11 cellular contexts compared by ENCODE assay signal in genomic region chr1:89545264-89546038, GRCh38. TPM values are rescaled to one million over a fixed set of nuclear protein-coding genes. Genes with fewer than 3 reads are reported as not detected.
A peak's percentile ranks its signal among the peaks of the same experiment; 100 is the strongest.
DNase-seq lines count a peak whose midpoint lies in the region; ATAC-seq and TF ChIP-seq lines count a peak whose summit lies in the region.
"Had no signal": no experiment of that assay in that cellular context is flagged by ENCODE, and none has a peak within 500 bp of the region (broad histone marks: within the 10 kb centered on the region; RNA-seq: fewer than 3 reads in every experiment).

No MANE protein-coding gene starts in this region.

- no peaks in the 10 kb centered on the region for H3K9me3 Mint-ChIP-seq in activated CD8-positive, alpha-beta T cell treated with anti-CD3 and anti-CD28 coated beads for 36 hours

- no peaks in the 10 kb centered on the region for H3K9me3 ChIP-seq in aorta (ENCODE audit: control insufficient read depth, low read length)

- H3K4me1 Mint-ChIP-seq in activated CD8-positive, alpha-beta T cell treated with anti-CD3 and anti-CD28 coated beads for 36 hours (ENCODE audit: low read depth) = peaks cover 84% of the 10 kb centered on the region

- peak overlapping the region; percentile 23 for H3K4me3 Mint-ChIP-seq in activated CD8-positive, alpha-beta T cell treated with anti-CD3 and anti-CD28 coated beads for 36 hours

- H3K27ac Mint-ChIP-seq in activated CD8-positive, alpha-beta T cell treated with anti-CD3 and anti-CD28 coated beads for 36 hours = peak overlapping the region; percentile 84

- peaks cover 54% of the 10 kb centered on the region for H3K36me3 Mint-ChIP-seq in activated CD8-positive, alpha-beta T cell treated with anti-CD3 and anti-CD28 coated beads for 36 hours (ENCODE audit: low read depth)

- POLR2A ChIA-PET in activated CD8-positive, alpha-beta T cell treated with anti-CD3 and anti-CD28 coated beads for 36 hours (lab: Charles Lee) = interaction anchor here (0.7 to 2.3 kb wide), 7 partner anchors 13 to 63 kb away, joined by 3 to 9 read pairs (median 3); partner anchors contain the start of gene LRRC8B

- H3K27ac ChIP-seq in foreskin keratinocyte (no peak overlapping the region), aorta (ENCODE audit: low read depth in 1 of 2, low read length in 2 of 2) (no peak overlapping the region)

- 75 to 81% methylated on average over 6 of the region's 6 CpGs for WGBS in aorta, 2 donors

- TF ChIP-seq CTCF in activated CD8-positive, alpha-beta T cell treated with anti-CD3 and anti-CD28 coated beads for 36 hours (IDR thresholded peaks at IDR 0.05) = no peak
- TF ChIP-seq CTCF in foreskin keratinocyte (conservative IDR thresholded peaks at IDR 0.05) = no peak

- H3K36me3 ChIP-seq in aorta (ENCODE audit: control insufficient read depth in 1 of 2, insufficient read depth in 2 of 2, low read length in 1 of 2) = no peaks in the 10 kb centered on the region

- H3K27me3 ChIP-seq in foreskin keratinocyte (no peaks in the 10 kb centered on the region), aorta (ENCODE audit: control insufficient read depth in 1 of 2, insufficient read depth in 2 of 2, low read length in 1 of 2) (no peaks in the 10 kb centered on the region)

- peak; percentile 75 to 76 for ATAC-seq in activated CD4-positive, CD25-positive, alpha-beta regulatory T cell treated with anti-CD3 and anti-CD28 coated beads, Interleukin-2, amount 50 U/mL, for 24 hours
- ATAC-seq in activated CD8-positive, alpha-beta T cell treated with anti-CD3 and anti-CD28 coated beads for 36 hours = peak; percentile 74
- ATAC-seq in foreskin keratinocyte = peak; percentile 43
- ATAC-seq in HG02840 (IDR thresholded peaks at IDR 0.05; ENCODE audit: low FRiP score, unreplicated experiment) = no peak
- no peak for ATAC-seq in GM18519 (IDR thresholded peaks at IDR 0.05; ENCODE audit: low FRiP score, unreplicated experiment)
- ATAC-seq in aorta (ENCODE audit: low FRiP score) = no peak

- CTCF ChIA-PET in activated CD8-positive, alpha-beta T cell treated with anti-CD3 and anti-CD28 coated beads for 36 hours (lab: Charles Lee) = interaction anchor here (1.1 to 2.7 kb wide), 3 partner anchors 9 to 66 kb away, joined by 3 to 6 read pairs (median 4); no protein-coding TSS in a partner anchor

- intact Hi-C loops in activated CD8-positive, alpha-beta T cell treated with anti-CD3 and anti-CD28 coated beads for 36 hours (cut with micrococcal nuclease) = loop anchor here (2.0 kb wide), 1 partner anchor 21 kb away; the partner anchor contains the start of gene LRRC8B
- intact Hi-C loops in aorta (cut with DNase I) = no loop called here

- H3K27me3 Mint-ChIP-seq in activated CD8-positive, alpha-beta T cell treated with anti-CD3 and anti-CD28 coated beads for 36 hours = no peaks in the 10 kb centered on the region

- no peak overlapping the region for H3K4me3 ChIP-seq in aorta (ENCODE audit: low read length in 2 of 2)
- H3K4me3 ChIP-seq: lung had no signal

- DNase-seq in activated CD4-positive, CD25-positive, alpha-beta regulatory T cell treated with anti-CD3 and anti-CD28 coated beads, Interleukin-2, amount 50 U/mL, for 72 hours = no peak
- peak; percentile 80 for DNase-seq in activated CD8-positive, alpha-beta T cell treated with anti-CD3 and anti-CD28 coated beads for 36 hours
- DNase-seq in foreskin keratinocyte (peak; percentile 46), aorta (no peak)
- peak; percentile 47 for DNase-seq in stimulated activated CD8-positive, alpha-beta memory T cell treated with anti-CD3 and anti-CD28 coated beads, Interleukin-4, amount 100 ng/mL, for 48 hours
- DNase-seq: effector CD8-positive, alpha-beta T cell; NCI-H1105 had no signal

- H3K4me1 ChIP-seq in foreskin keratinocyte (peaks cover 19% of the 10 kb centered on the region), aorta (ENCODE audit: control insufficient read depth in 1 of 2, insufficient read depth in 2 of 2, low read length in 2 of 2) (peaks cover 1 to 3% of the 10 kb centered on the region in 2 donors)

RNA-seq across cellular contexts. Expression of gene LRRC8B, which starts 20.8 kb away (rescaled TPM):
- total RNA-seq in activated CD8-positive, alpha-beta T cell treated with anti-CD3 and anti-CD28 coated beads for 36 hours = 10 to 100 TPM; 24.9 to 31.7 TPM
- total RNA-seq in foreskin keratinocyte = 1.2 and 1.3 TPM in 2 replicates
- polyA plus RNA-seq in foreskin keratinocyte = 0.29 and 0.31 TPM in 2 replicates
- 1 to 10 TPM; 4.4 to 5.9 TPM for total RNA-seq in aorta
- under 1 TPM; 0.72 to 0.88 TPM for polyA plus RNA-seq in aorta

Comparison
In these comparisons a context has a peak if more than half of its experiments do, and no peak if none do; other contexts are left out.
1. ATAC-seq: peak in activated CD4-positive, CD25-positive, alpha-beta regulatory T cell treated with anti-CD3 and anti-CD28 coated beads, Interleukin-2, amount 50 U/mL, for 24 hours (2 of 2), activated CD8-positive, alpha-beta T cell treated with anti-CD3 and anti-CD28 coated beads for 36 hours (single experiment) and foreskin keratinocyte (single experiment); none in HG02840 (single experiment), GM18519 (single experiment) and aorta (single experiment).
2. DNase-seq: peak in activated CD8-positive, alpha-beta T cell treated with anti-CD3 and anti-CD28 coated beads for 36 hours (single experiment), foreskin keratinocyte (2 of 2) and stimulated activated CD8-positive, alpha-beta memory T cell treated with anti-CD3 and anti-CD28 coated beads, Interleukin-4, amount 100 ng/mL, for 48 hours (single experiment); none in activated CD4-positive, CD25-positive, alpha-beta regulatory T cell treated with anti-CD3 and anti-CD28 coated beads, Interleukin-2, amount 50 U/mL, for 72 hours (single experiment) and aorta (0 of 2).